Comparison of ENCODE assay signal across 28 cellular contexts in genomic region chr7:154753226-154753625, GRCh38.
"Had no signal": no experiment of that assay in that cellular context is flagged by ENCODE, and none has a peak within 500 bp of the region (broad histone marks: within the 10 kb centered on the region; RNA-seq: fewer than 3 reads in every experiment).

No MANE protein-coding gene starts in this region.

- H3K9me3 Mint-ChIP-seq: stimulated activated naive CD8-positive, alpha-beta T cell treated with anti-CD3 and anti-CD28 coated beads, Interleukin-15, amount 100 ng/mL, for 72 hours; type B pancreatic cell had no signal

- H3K27me3 ChIP-seq: stomach, suprapubic skin, testis, thyroid gland, tibial artery, tibial nerve, transverse colon, upper lobe of left lung, upper lobe of right lung, uterus, vagina had no signal

- H3K27ac ChIP-seq: stomach, suprapubic skin, testis, thoracic aorta, thyroid gland, tibial artery, tibial nerve, transverse colon, upper lobe of left lung, upper lobe of right lung, uterus, vagina had no signal

- H3K27me3 Mint-ChIP-seq: stimulated activated memory B cell treated with anti-CD40 and anti-IgM and Interleukin-4, amounts not matched to agents 10 μg/mL and 1 μg/mL and 100 μg/mL, for 72 hours; stimulated activated naive CD8-positive, alpha-beta T cell treated with anti-CD3 and anti-CD28 coated beads, Interleukin-15, amount 100 ng/mL, for 72 hours; stimulated activated naive CD8-positive, alpha-beta T cell treated with anti-CD3 and anti-CD28 coated beads, Interleukin-15, Interleukin-2, amounts not matched to agents 100 ng/mL and 50 ng/mL, for 24 hours had no signal

- ATAC-seq: stimulated activated effector memory CD8-positive, alpha-beta T cell treated with anti-CD3 and anti-CD28 coated beads, Interleukin-12 subunit alpha, Interleukin-12 subunit beta, amount 100 ng/mL, for 72 hours; stimulated activated memory B cell treated with anti-CD40 and anti-IgM and Interleukin-4, amounts not matched to agents 10 μg/mL and 1 μg/mL and 100 μg/mL, for 72 hours; stimulated activated naive B cell treated with anti-CD40 and anti-IgM and Interleukin-4, amounts not matched to agents 10 μg/mL and 1 μg/mL and 100 μg/mL, for 72 hours; stimulated activated naive CD8-positive, alpha-beta T cell treated with anti-CD3 and anti-CD28 coated beads, Interleukin-15, amount 100 ng/mL, for 72 hours; stimulated activated naive CD8-positive, alpha-beta T cell treated with anti-CD3 and anti-CD28 coated beads, Interleukin-15, Interleukin-2, amounts not matched to agents 100 U/mL and 50 U/mL, for 24 hours; upper lobe of right lung had no signal

- H3K9me3 ChIP-seq: stomach, suprapubic skin, testis, thoracic aorta, thyroid gland, tibial artery, transverse colon, upper lobe of left lung, upper lobe of right lung, uterus, vagina had no signal

- H3K36me3 Mint-ChIP-seq: stimulated activated effector memory CD8-positive, alpha-beta T cell treated with anti-CD3 and anti-CD28 coated beads, Interleukin-12 subunit alpha, Interleukin-12 subunit beta, amount 100 ng/mL, for 72 hours; stimulated activated memory B cell treated with anti-CD40 and anti-IgM and Interleukin-4, amounts not matched to agents 10 μg/mL and 1 μg/mL and 100 μg/mL, for 72 hours; type B pancreatic cell had no signal

- H3K4me3 Mint-ChIP-seq: stimulated activated effector memory CD8-positive, alpha-beta T cell treated with anti-CD3 and anti-CD28 coated beads, Interleukin-12 subunit alpha, Interleukin-12 subunit beta, amount 100 ng/mL, for 72 hours; stimulated activated memory B cell treated with anti-CD40 and anti-IgM and Interleukin-4, amounts not matched to agents 10 μg/mL and 1 μg/mL and 100 μg/mL, for 72 hours; stimulated activated naive B cell treated with anti-CD40 and anti-IgM and Interleukin-4, amounts not matched to agents 10 μg/mL and 1 μg/mL and 100 μg/mL, for 72 hours; stimulated activated naive CD8-positive, alpha-beta T cell treated with anti-CD3 and anti-CD28 coated beads, Interleukin-15, amount 100 ng/mL, for 72 hours; stimulated activated naive CD8-positive, alpha-beta T cell treated with anti-CD3 and anti-CD28 coated beads, Interleukin-15, Interleukin-2, amounts not matched to agents 100 ng/mL and 50 ng/mL, for 24 hours; type B pancreatic cell had no signal

- H3K4me1 ChIP-seq: stomach, suprapubic skin, testis, thyroid gland, tibial artery, tibial nerve, transverse colon, upper lobe of left lung, upper lobe of right lung, uterus, vagina had no signal

- H3K36me3 ChIP-seq: stomach, suprapubic skin, thoracic aorta, thyroid gland, tibial artery, tibial nerve, transverse colon, upper lobe of left lung, upper lobe of right lung, uterus, vagina had no signal

- DNase-seq: stimulated activated CD4-positive, alpha-beta T cell treated with anti-CD3 and anti-CD28 coated beads, Interleukin-2, amount 100 ng/mL, for 48 hours; stimulated activated CD4-positive, alpha-beta T cell treated with anti-CD3 and anti-CD28 coated beads, Interleukin-4, amount 100 ng/mL, for 1 hour; stimulated activated CD4-positive, alpha-beta T cell treated with anti-CD3 and anti-CD28 coated beads, Interleukin-4, amount 100 ng/mL, for 24 hours; stimulated activated CD4-positive, alpha-beta T cell treated with anti-CD3 and anti-CD28 coated beads, Interleukin-4, amount 100 ng/mL, for 4 hours; stimulated activated CD8-positive, alpha-beta memory T cell treated with anti-CD3 and anti-CD28 coated beads, Interleukin-4, amount 100 ng/mL, for 48 hours; stimulated activated naive B cell treated with anti-CD40 and anti-IgM and Interleukin-4, amounts not matched to agents 10 μg/mL and 1 μg/mL and 100 μg/mL, for 72 hours; stimulated activated naive CD4-positive, alpha-beta T cell; stimulated activated naive CD4-positive, alpha-beta T cell treated with Interleukin-2 at 50 U/mL for 16 hours; stimulated activated naive CD8-positive, alpha-beta T cell treated with anti-CD3 and anti-CD28 coated beads, Interleukin-15, amount 100 ng/mL, for 72 hours; stimulated activated naive CD8-positive, alpha-beta T cell treated with anti-CD3 and anti-CD28 coated beads, Interleukin-15, Interleukin-2, amounts not matched to agents 100 U/mL and 50 U/mL, for 24 hours; stomach; substantia nigra; testis; thyroid gland; tibial artery; transverse colon; trophoblast cell; upper lobe of left lung; upper lobe of right lung; uterus had no signal

- H3K4me3 ChIP-seq: stomach, suprapubic skin, testis, thoracic aorta, thyroid gland, tibial artery, tibial nerve, transverse colon, upper lobe of left lung, upper lobe of right lung, uterus, vagina had no signal

- H3K4me1 Mint-ChIP-seq: stimulated activated effector memory CD8-positive, alpha-beta T cell treated with anti-CD3 and anti-CD28 coated beads, Interleukin-12 subunit alpha, Interleukin-12 subunit beta, amount 100 ng/mL, for 72 hours; stimulated activated memory B cell treated with anti-CD40 and anti-IgM and Interleukin-4, amounts not matched to agents 10 μg/mL and 1 μg/mL and 100 μg/mL, for 72 hours; stimulated activated naive B cell treated with anti-CD40 and anti-IgM and Interleukin-4, amounts not matched to agents 10 μg/mL and 1 μg/mL and 100 μg/mL, for 72 hours; stimulated activated naive CD8-positive, alpha-beta T cell treated with anti-CD3 and anti-CD28 coated beads, Interleukin-15, amount 100 ng/mL, for 72 hours had no signal

- H3K27ac Mint-ChIP-seq: stimulated activated effector memory CD8-positive, alpha-beta T cell treated with anti-CD3 and anti-CD28 coated beads, Interleukin-12 subunit alpha, Interleukin-12 subunit beta, amount 100 ng/mL, for 72 hours; stimulated activated memory B cell treated with anti-CD40 and anti-IgM and Interleukin-4, amounts not matched to agents 10 μg/mL and 1 μg/mL and 100 μg/mL, for 72 hours; stimulated activated naive B cell treated with anti-CD40 and anti-IgM and Interleukin-4, amounts not matched to agents 10 μg/mL and 1 μg/mL and 100 μg/mL, for 72 hours; stimulated activated naive CD8-positive, alpha-beta T cell treated with anti-CD3 and anti-CD28 coated beads, Interleukin-15, amount 100 ng/mL, for 72 hours; stimulated activated naive CD8-positive, alpha-beta T cell treated with anti-CD3 and anti-CD28 coated beads, Interleukin-15, Interleukin-2, amounts not matched to agents 100 ng/mL and 50 ng/mL, for 24 hours; type B pancreatic cell had no signal
